19 cellular contexts compared by ENCODE assay signal in genomic region chr4:23234018-23234417, GRCh38.
DNase-seq lines count a peak whose midpoint lies in the region; ATAC-seq and TF ChIP-seq lines count a peak whose summit lies in the region.
"Had no signal": no experiment of that assay in that cellular context is flagged by ENCODE, and none has a peak within 500 bp of the region (broad histone marks: within the 10 kb centered on the region; RNA-seq: fewer than 3 reads in every experiment).

No MANE protein-coding gene starts in this region.

- no peak overlapping the region for H3K4me3 Mint-ChIP-seq in endodermal cell
- H3K4me3 Mint-ChIP-seq: CD8-positive, alpha-beta T cell; HFFc6 had no signal

- H3K9ac ChIP-seq in HUES64 (ENCODE audit: low read depth, low read length): no peak overlapping the region
- H3K9ac ChIP-seq in endodermal cell (ENCODE audit: extremely low read depth, low read length, poor library complexity, severe bottlenecking): no peak overlapping the region
- no peak overlapping the region for H3K9ac ChIP-seq in GM23248

- no peaks in the 10 kb centered on the region for H3F3A ChIP-seq in GM23248 (ENCODE audit: insufficient read depth)

- WGBS in HUES64: 27% methylated on average over 2 of the region's 2 CpGs
- 8 to 21% methylated on average over 2 of the region's 2 CpGs for WGBS in endodermal cell (ENCODE audit: insufficient coverage in 1 of 2, insufficient read length in 1 of 2), 2 experiments
- WGBS in GM23248 (ENCODE audit: low coverage in 1 of 2, low lambda C conversion rate in 2 of 2, missing lambda C conversion rate in 2 of 2), 2 experiments: 19 to 29% methylated on average over 2 of the region's 2 CpGs

- H3K27me3 ChIP-seq in HUES64 (ENCODE audit: insufficient read depth, low read length) (no peaks in the 10 kb centered on the region), endodermal cell (ENCODE audit: control insufficient read depth, insufficient read depth, low read length, poor library complexity, severe bottlenecking) (no peaks in the 10 kb centered on the region), GM23248 (replicated peaks; ENCODE audit: insufficient read depth) (no peaks in the 10 kb centered on the region)
- H3K27me3 ChIP-seq: BE2C had no signal

- in situ Hi-C loops in GM23248 (cut with MboI): no loop called here

- H3K27ac ChIP-seq in HUES64 (ENCODE audit: low read depth, low read length): peak overlapping the region; percentile 11
- H3K27ac ChIP-seq in endodermal cell (ENCODE audit: low read depth, low read length): no peak overlapping the region
- no peak overlapping the region for H3K27ac ChIP-seq in GM23248
- H3K27ac ChIP-seq: A549, C4-2B had no signal

- peaks cover 32% of the 10 kb centered on the region for H3K4me1 Mint-ChIP-seq in endodermal cell

- H3K4me2 ChIP-seq in GM23248 (ENCODE audit: unreplicated experiment): no peak overlapping the region
- H3K4me2 ChIP-seq: A549 had no signal

- DNase-seq in endodermal cell (no peak), islet precursor cell (peak; percentile 50), GM23248 (no peak), mucosa of gallbladder (ENCODE audit: low spot score) (no peak), NCI-H1930 (lab: John Stamatoyannopoulos, UW) (no peak)
- DNase-seq: BE2C; CD8-positive, alpha-beta T cell; COR-L47; DMS153; DMS79 treated with DMSO at 0.1 percent for 48 hours; EL; GDM1; GOT3; HCEC 1CT; HFFc6 had no signal

- H3K4me3 ChIP-seq in HUES64 (ENCODE audit: low read length): no peak overlapping the region
- H3K4me3 ChIP-seq in endodermal cell (ENCODE audit: low read length): peak overlapping the region; percentile 57
- no peak overlapping the region for H3K4me3 ChIP-seq in GM23248
- H3K4me3 ChIP-seq: A549 had no signal

- no peaks in the 10 kb centered on the region for H3K27me3 Mint-ChIP-seq in endodermal cell (ENCODE audit: insufficient read depth)

- no peaks in the 10 kb centered on the region for H3K79me2 ChIP-seq in GM23248 (ENCODE audit: insufficient read depth)

- no peaks in the 10 kb centered on the region for H3K9me3 Mint-ChIP-seq in endodermal cell
- H3K9me3 Mint-ChIP-seq: CD8-positive, alpha-beta T cell had no signal

- no peak for ATAC-seq in GM19463 (IDR thresholded peaks at IDR 0.05; ENCODE audit: unreplicated experiment)
- ATAC-seq: A549; CD8-positive, alpha-beta T cell had no signal

- H3K9me2 ChIP-seq in GM23248 (ENCODE audit: insufficient read depth): no peaks in the 10 kb centered on the region

- no peak overlapping the region for H2AFZ ChIP-seq in GM23248

- H3K36me3 ChIP-seq in HUES64 (ENCODE audit: insufficient read depth, low read length): no peaks in the 10 kb centered on the region
- H3K36me3 ChIP-seq in endodermal cell (ENCODE audit: control insufficient read depth, insufficient read depth, low read length): no peaks in the 10 kb centered on the region
- H3K36me3 ChIP-seq in GM23248 (ENCODE audit: low read depth): no peaks in the 10 kb centered on the region
- H3K36me3 ChIP-seq: BE2C had no signal

- H3K36me3 Mint-ChIP-seq in endodermal cell (ENCODE audit: low read depth): no peaks in the 10 kb centered on the region
- H3K36me3 Mint-ChIP-seq: CD8-positive, alpha-beta T cell had no signal

- no peaks in the 10 kb centered on the region for H3K9me3 ChIP-seq in HUES64 (ENCODE audit: insufficient read depth, low read depth, low read length)
- no peaks in the 10 kb centered on the region for H3K9me3 ChIP-seq in endodermal cell (ENCODE audit: control insufficient read depth, low read length)
- no peaks in the 10 kb centered on the region for H3K9me3 ChIP-seq in GM23248 (ENCODE audit: low read depth)
- H3K9me3 ChIP-seq: A549, BE2C had no signal

- H4K20me1 ChIP-seq in GM23248 (ENCODE audit: insufficient read depth): no peaks in the 10 kb centered on the region

- TF ChIP-seq CTCF in endodermal cell (conservative IDR thresholded peaks at IDR 0.05): no peak

- peak overlapping the region; percentile 10 for H3K27ac Mint-ChIP-seq in endodermal cell
- H3K27ac Mint-ChIP-seq: CD8-positive, alpha-beta T cell; HFFc6 had no signal

- peaks cover 34% of the 10 kb centered on the region for H3K4me1 ChIP-seq in HUES64 (ENCODE audit: insufficient read depth, low read length)
- H3K4me1 ChIP-seq in endodermal cell (ENCODE audit: control insufficient read depth, insufficient read depth, low read length): peaks cover 12% of the 10 kb centered on the region
- H3K4me1 ChIP-seq in GM23248 (ENCODE audit: insufficient read depth): no peaks in the 10 kb centered on the region
- H3K4me1 ChIP-seq: A549 had no signal
